In the genomic region with DNA sequence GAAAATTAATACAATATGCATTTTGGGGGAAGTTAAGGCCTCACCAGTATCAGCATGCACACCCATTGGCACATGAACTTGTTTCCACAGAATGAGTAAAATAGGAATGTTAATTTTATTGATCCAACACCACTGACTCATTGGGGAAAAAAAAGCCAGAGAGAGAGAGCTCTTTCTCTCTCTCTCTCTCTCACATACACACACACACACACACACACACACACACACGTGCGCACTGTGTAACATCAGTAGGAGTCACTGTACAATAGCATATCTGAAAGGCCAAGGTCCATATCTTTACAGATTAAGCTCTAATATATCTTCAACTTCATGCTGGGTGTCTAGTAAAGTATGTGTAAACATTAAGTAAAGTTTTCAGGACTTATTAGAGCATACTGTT, we compare ENCODE assay signal across 8 cellular contexts. TPM values are rescaled to one million over a fixed set of nuclear protein-coding genes. Genes with fewer than 3 reads are reported as not detected.
DNase-seq lines count a peak whose midpoint lies in the region; ATAC-seq, FAIRE-seq and TF ChIP-seq lines count a peak whose summit lies in the region.
"Not testable (repeated sequence)": the region's sequence is repeated elsewhere in the genome, so short reads cannot be mapped to it uniquely, and the experiment has no call there.

No MANE protein-coding gene starts in this region.

- not testable (repeated sequence) for H4K20me1 ChIP-seq in HepG2 (ENCODE audit: insufficient read depth, low read length)

- intact Hi-C loops in HepG2 (cut with micrococcal nuclease; ENCODE audit: unreplicated experiment) = not testable (repeated sequence)

- ATAC-seq in RWPE2 (ENCODE audit: low read depth) (peak; percentile 40; the same call in 1 of the 3 replicates), HepG2 (peak; percentile 71)

- not testable (repeated sequence) for H3K4me3 ChIP-seq in AG04449 (ENCODE audit: low read depth, low read length); HEK293 (ENCODE audit: low read depth, low read length); RWPE2 (ENCODE audit: severe bottlenecking); bronchial epithelial cell (ENCODE audit: low read depth, low read length); fibroblast of mammary gland (ENCODE audit: control insufficient read depth, low read depth, low read length); HepG2 (replicated peaks in 1 of 3; ENCODE audit: insufficient read depth in 1 of 3, low read depth in 2 of 3, low read length in 3 of 3); small intestine (ENCODE audit: low read depth in 1 of 2, low read length in 2 of 2)

- not testable (repeated sequence) for H3K36me3 ChIP-seq in HEK293 (ENCODE audit: control insufficient read depth in 2 of 2, insufficient read depth in 1 of 2, low read length in 2 of 2); RWPE2 (ENCODE audit: low read depth); bronchial epithelial cell (ENCODE audit: control insufficient read depth, insufficient read depth, low read length); HepG2 (replicated peaks in 1 of 2; ENCODE audit: control insufficient read depth in 1 of 2, insufficient read depth in 2 of 2, low read length in 2 of 2); small intestine (ENCODE audit: control insufficient read depth in 2 of 2, insufficient read depth in 2 of 2, low read length in 2 of 2)

- H3K27me3 ChIP-seq in RWPE2 (ENCODE audit: insufficient read depth, poor library complexity, severe bottlenecking); bronchial epithelial cell (ENCODE audit: control insufficient read depth, insufficient read depth, low read length); HepG2 (ENCODE audit: control insufficient read depth in 1 of 2, insufficient read depth in 2 of 2, low read length in 2 of 2); small intestine (ENCODE audit: control insufficient read depth in 2 of 2, insufficient read depth in 2 of 2, low read length in 2 of 2): not testable (repeated sequence)

- in situ Hi-C loops in HepG2 (cut with HindIII; ENCODE audit: extremely low pct_ligation_motif_present, low pct_unique_long_range_greater_than_20kb) = not testable (repeated sequence)

- TF ChIP-seq CTCF in AG04449 (IDR thresholded peaks at IDR 0.05; ENCODE audit: insufficient read depth, low read length, missing control alignments); HEK293 (tag by site-specific recombination; IDR thresholded peaks at IDR 0.05); RWPE2 (IDR thresholded peaks at IDR 0.05; ENCODE audit: poor library complexity, severe bottlenecking); bronchial epithelial cell (IDR thresholded peaks at IDR 0.05; ENCODE audit: insufficient read depth, low read length, severe bottlenecking); fibroblast of mammary gland (conservative IDR thresholded peaks at IDR 0.05; ENCODE audit: control insufficient read depth, insufficient read depth, low read depth, low read length); HepG2 (CRISPR knock-in tag; IDR thresholded peaks at IDR 0.05): not testable (repeated sequence)

- FAIRE-seq in bronchial epithelial cell (lab: Jason Lieb, UNC); HepG2 (lab: Jason Lieb, UNC): not testable (repeated sequence)
- FAIRE-seq in small intestine (lab: Jason Lieb, UNC) = peak; percentile 49

- not testable (repeated sequence) for H3K4me2 ChIP-seq in HepG2 (ENCODE audit: low read depth, low read length)

- not testable (repeated sequence) for H3K9me3 ChIP-seq in HEK293 (ENCODE audit: control insufficient read depth, insufficient read depth, low read depth, low read length); RWPE2 (ENCODE audit: severe bottlenecking); HepG2 (ENCODE audit: low read length); small intestine (ENCODE audit: control insufficient read depth, low read depth)

- not testable (repeated sequence) for BruUV-seq in HepG2 (replicated peaks; lab: Mats Ljungman, UMichigan)

- not testable (repeated sequence) for H2AFZ ChIP-seq in HepG2 (ENCODE audit: low read length)

- TF ChIP-seq POLR2A in HepG2 (IDR thresholded peaks at IDR 0.05; ENCODE audit: insufficient read depth in 1 of 2, low read depth in 2 of 2, low read length in 2 of 2) = not testable (repeated sequence)

- H3K27ac ChIP-seq in HEK293 (ENCODE audit: extremely low read depth, low read depth, low read length); RWPE2 (ENCODE audit: poor library complexity, severe bottlenecking); HepG2 (ENCODE audit: extremely low read length, insufficient read depth, low read length); small intestine (ENCODE audit: low read depth in 1 of 2, low read length in 1 of 2): not testable (repeated sequence)

- H3K4me1 ChIP-seq in HEK293 (ENCODE audit: control insufficient read depth, insufficient read depth, low read length); RWPE2 (ENCODE audit: insufficient read depth, poor library complexity, severe bottlenecking); HepG2 (ENCODE audit: insufficient read depth, low read length); small intestine (ENCODE audit: control insufficient read depth in 2 of 2, insufficient read depth in 1 of 2, low read depth in 1 of 2, low read length in 1 of 2): not testable (repeated sequence)

- peak; percentile 31 for DNase-seq in AG04449 (ENCODE audit: low read depth, low spot score)
- peak; percentile 51 for DNase-seq in EL
- DNase-seq in RWPE2 (ENCODE audit: low spot score) = not testable (repeated sequence)
- DNase-seq in bronchial epithelial cell (ENCODE audit: low read depth) = peak; percentile 47
- peak; percentile 80 for DNase-seq in fibroblast of mammary gland (ENCODE audit: low read depth)
- DNase-seq in HepG2 (ENCODE audit: low spot score) = peak; percentile 35
- peak; percentile 81 for DNase-seq in small intestine

- CTCF ChIA-PET in AG04449 (lab: Yijun Ruan, JAX); HEK293 (lab: Yijun Ruan, JAX); HepG2 (lab: Yijun Ruan, JAX; ENCODE audit: low intra/inter-chr PET ratio, low total read pairs): not testable (repeated sequence)

- WGBS in HepG2 (ENCODE audit: low lambda C conversion rate) = 8% methylated on average over 2 of the region's 2 CpGs
- WGBS in small intestine, 3 donors = 0 to 71% methylated on average over 1 to 2 of the region's 2 CpGs; no CpG with 5 or more reads in 1 of the 3 donors

- not testable (repeated sequence) for TF ChIP-seq EP300 in HepG2 (IDR thresholded peaks at IDR 0.05; ENCODE audit: low read depth in 2 of 2, low read length in 2 of 2); HepG2 (CRISPR knock-in tag; IDR thresholded peaks at IDR 0.05; ENCODE audit: borderline replicate concordance)

- TF ChIP-seq RAD21 in HepG2 (CRISPR knock-in tag; IDR thresholded peaks at IDR 0.05) = not testable (repeated sequence)

- POLR2A ChIA-PET in AG04449 (lab: Yijun Ruan, JAX) = interaction anchor here (0.6 to 0.7 kb wide), 2 partner anchors 55 to 664 kb away, joined by 3 read pairs; no protein-coding TSS in a partner anchor
- POLR2A ChIA-PET in HEK293 (lab: Yijun Ruan, JAX); HepG2 (lab: Yijun Ruan, JAX): not testable (repeated sequence)

- not testable (repeated sequence) for H3K79me2 ChIP-seq in HepG2 (ENCODE audit: insufficient read depth, low read length)

- H3K9ac ChIP-seq in HepG2 (ENCODE audit: insufficient read depth, low read depth, low read length) = not testable (repeated sequence)

TF ChIP-seq in HepG2, 621 proteins besides CTCF, POLR2A, EP300 and RAD21 (continues in another document):
- TF ChIP-seq SOX6, CREB1 (IDR thresholded peaks at IDR 0.05): not testable (repeated sequence)
- peak; percentile 30; the same call in 1 of the 2 replicates for TF ChIP-seq SOX6 (CRISPR knock-in tag; IDR thresholded peaks at IDR 0.05)
- TF ChIP-seq CREB1 (CRISPR knock-in tag; IDR thresholded peaks at IDR 0.05) = 0 out of 2 replicates have a peak, but pooled peaks have one; percentile 41
- peak; percentile 16; the same call in 1 of the 2 replicates for TF ChIP-seq NCOR1 (IDR thresholded peaks at IDR 0.05; ENCODE audit: borderline replicate concordance, low read length)

RNA-seq across cellular contexts. Expression of a gene that starts 43.0 kb away (rescaled TPM):
- total RNA-seq in bronchial epithelial cell (56.9 and 86.9 TPM in 2 replicates), HepG2 (2016; rRNA removed; fragmentation: Illumina TruSeq; extraction: Trizol) (38.1 and 50.0 TPM in 2 replicates)
- 9.5 and 9.7 TPM in 2 replicates for total RNA-seq in HepG2 (2016; cell fraction: cytosol; rRNA removed; fragmentation: Illumina TruSeq; extraction: Trizol; ENCODE audit: low read depth)
- 34.3 and 46.1 TPM in 2 replicates for total RNA-seq in HepG2 (2016; cell fraction: insoluble cytoplasmic fraction; rRNA removed; fragmentation: Illumina TruSeq; extraction: Trizol)
- 9.0 and 11.0 TPM in 2 replicates for total RNA-seq in HepG2 (2016; cell fraction: membrane; rRNA removed; fragmentation: Illumina TruSeq; extraction: Trizol)
- total RNA-seq in HepG2 (2016; cell fraction: nucleus; rRNA removed; fragmentation: Illumina TruSeq; extraction: Trizol) = 71.8 and 85.6 TPM in 2 replicates
- polyA plus RNA-seq in HepG2 (2011; rRNA removed) (15.2 and 23.8 TPM in 2 replicates), small intestine (100 to 1,000 TPM in 1 of 3 donors, 10 to 100 TPM in 2; 16.7 to 103 (median 49.0) TPM)
- polyA plus RNA-seq in HepG2 (2011; cell fraction: cytosol; rRNA removed) = 5.3 and 7.6 TPM in 2 replicates
- polyA plus RNA-seq in HepG2 (2011; cell fraction: nucleus; rRNA removed) = 20.0 and 20.9 TPM in 2 replicates
- polyA plus RNA-seq in HepG2 (2012) = 14.8 and 21.7 TPM in 2 replicates
- polyA plus RNA-seq in HepG2 (2016; cell fraction: cytosol; fragmentation: Illumina TruSeq; extraction: Trizol; ENCODE audit: low read depth) = 0.25 and 0.49 TPM in 2 replicates
- 13.4 and 14.7 TPM in 2 replicates for polyA plus RNA-seq in HepG2 (2016; cell fraction: insoluble cytoplasmic fraction; fragmentation: Illumina TruSeq; extraction: Trizol; ENCODE audit: low read depth)
- polyA plus RNA-seq in HepG2 (2016; cell fraction: membrane; fragmentation: Illumina TruSeq; extraction: Trizol; ENCODE audit: low read depth) = 1.1 and 1.3 TPM in 2 replicates
- polyA plus RNA-seq in HepG2 (2016; cell fraction: nucleus; fragmentation: Illumina TruSeq; extraction: Trizol; ENCODE audit: insufficient read depth, low read depth) = 32.1 and 35.6 TPM in 2 replicates
- polyA minus RNA-seq in HepG2 (2011; rRNA and poly(A)+ RNA removed; ENCODE audit: low replicate concordance) = 46.9 and 51.1 TPM in 2 replicates
- polyA minus RNA-seq in HepG2 (2011; cell fraction: cytosol; rRNA and poly(A)+ RNA removed) = 32.1 and 37.0 TPM in 2 replicates
- 148 and 194 TPM in 2 replicates for polyA minus RNA-seq in HepG2 (2011; cell fraction: nucleus; rRNA and poly(A)+ RNA removed)
